13 cellular contexts compared by ENCODE assay signal in the genomic region with DNA sequence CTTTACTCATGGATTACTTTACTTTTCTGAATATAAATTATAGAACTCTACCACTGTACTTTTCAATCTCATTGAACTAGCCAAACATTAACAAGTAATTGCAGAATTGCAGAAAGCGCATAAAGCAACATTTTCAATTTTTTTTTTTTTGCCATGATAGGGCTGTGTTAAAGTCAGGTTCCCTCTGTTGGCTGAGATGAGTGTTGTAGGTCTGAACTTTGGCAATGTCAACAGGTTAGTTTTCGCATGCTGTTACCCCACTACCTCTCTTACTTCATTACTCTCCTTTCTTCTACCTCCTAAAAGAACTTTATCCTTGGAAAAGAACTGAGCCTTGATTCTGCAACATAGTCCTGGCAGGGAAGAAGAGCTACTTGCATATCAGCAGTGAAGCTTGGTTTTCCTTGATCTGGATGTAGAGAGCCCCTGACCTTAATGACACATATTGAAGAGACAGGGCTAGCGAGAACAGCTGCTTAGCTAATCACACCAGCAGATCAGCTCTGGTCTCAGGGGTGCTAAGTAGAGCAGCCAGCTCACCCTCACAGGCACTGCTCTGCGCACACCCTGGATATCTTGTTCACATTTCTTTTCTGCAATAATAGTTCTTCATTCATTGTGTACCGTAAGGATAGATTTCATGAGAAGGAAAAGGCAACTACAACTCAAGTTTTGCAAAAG.
DNase-seq lines count a peak whose midpoint lies in the region; ATAC-seq, FAIRE-seq and TF ChIP-seq lines count a peak whose summit lies in the region.
"Had no signal": no experiment of that assay in that cellular context is flagged by ENCODE, and none has a peak within 500 bp of the region (broad histone marks: within the 10 kb centered on the region; RNA-seq: fewer than 3 reads in every experiment).

No MANE protein-coding gene starts in this region.

- CTCF ChIA-PET in HepG2 (lab: Yijun Ruan, JAX; ENCODE audit: low intra/inter-chr PET ratio, low total read pairs): no interaction called here

- no peak overlapping the region for H3K27ac ChIP-seq in HepG2 (ENCODE audit: extremely low read length, insufficient read depth, low read length)
- H3K27ac ChIP-seq: A549 had no signal

- ATAC-seq in HepG2: peak; percentile 62; the same call in 1 of the 3 replicates
- ATAC-seq: A549, PC-3 had no signal

- intact Hi-C loops in HepG2 (cut with micrococcal nuclease; ENCODE audit: unreplicated experiment): no loop called here

- 24% methylated on average over 5 of the region's 5 CpGs for WGBS in HepG2 (ENCODE audit: low lambda C conversion rate)

- TF ChIP-seq EP300 in HepG2 (IDR thresholded peaks at IDR 0.05; ENCODE audit: low read depth in 2 of 2, low read length in 2 of 2) (no peak), HepG2 (CRISPR knock-in tag; IDR thresholded peaks at IDR 0.05; ENCODE audit: borderline replicate concordance) (no peak)

- POLR2A ChIA-PET in HepG2 (lab: Yijun Ruan, JAX): no interaction called here

- H2AFZ ChIP-seq in HepG2 (ENCODE audit: low read length): no peak overlapping the region

- H3K27me3 ChIP-seq in BE2C (no peaks in the 10 kb centered on the region), HepG2 (ENCODE audit: control insufficient read depth in 1 of 2, insufficient read depth in 2 of 2, low read length in 2 of 2) (no peaks in the 10 kb centered on the region)

- H3K9me3 ChIP-seq in BE2C (no peaks in the 10 kb centered on the region), HepG2 (ENCODE audit: low read length) (no peaks in the 10 kb centered on the region)
- H3K9me3 ChIP-seq: A549 had no signal

- H3K4me1 ChIP-seq in BE2C (peaks cover 19% of the 10 kb centered on the region), HepG2 (ENCODE audit: insufficient read depth, low read length) (peaks cover 18% of the 10 kb centered on the region)
- H3K4me1 ChIP-seq: A549 had no signal

- no peaks in the 10 kb centered on the region for H4K20me1 ChIP-seq in HepG2 (ENCODE audit: insufficient read depth, low read length)

- H3K4me2 ChIP-seq in HepG2 (ENCODE audit: low read depth, low read length): no peak overlapping the region
- H3K4me2 ChIP-seq: A549 had no signal

- no peak overlapping the region for H3K4me3 ChIP-seq in BE2C (ENCODE audit: low read depth, low read length)
- no peak overlapping the region for H3K4me3 ChIP-seq in HepG2 (replicated peaks in 1 of 3; ENCODE audit: insufficient read depth in 1 of 3, low read depth in 2 of 3, low read length in 3 of 3)
- H3K4me3 ChIP-seq: A549 had no signal

- TF ChIP-seq POLR2A in HepG2 (IDR thresholded peaks at IDR 0.05; ENCODE audit: insufficient read depth in 1 of 2, low read depth in 2 of 2, low read length in 2 of 2): no peak

- in situ Hi-C loops in HepG2 (cut with HindIII; ENCODE audit: extremely low pct_ligation_motif_present, low pct_unique_long_range_greater_than_20kb): no loop called here

- H3K79me2 ChIP-seq in HepG2 (ENCODE audit: insufficient read depth, low read length): no peaks in the 10 kb centered on the region

- DNase-seq in BE2C (peak; percentile 52), ELF-1 (ENCODE audit: low read depth, low spot score) (peak; percentile 17), SK-N-DZ (ENCODE audit: low spot score) (peak; percentile 64), HepG2 (ENCODE audit: low spot score) (no peak), NCI-H526 treated with DMSO at 0.1 percent for 48 hours (lab: John Stamatoyannopoulos, UW) (no peak), anterior cingulate cortex (lab: John Stamatoyannopoulos, UW) (no peak)
- no peak for DNase-seq in stimulated activated CD4-positive, alpha-beta T cell treated with anti-CD3 and anti-CD28 coated beads, Interleukin-12 subunit alpha, Interleukin-12 subunit beta, amount 100 ng/mL, for 4 hours
- DNase-seq: H7, Kasumi-1, NCI-H187 treated with DMSO at 0.1 percent for 48 hours, NCI-H69, PC-3 had no signal

- BruUV-seq in HepG2 (replicated peaks; lab: Mats Ljungman, UMichigan): no TSS peak

- TF ChIP-seq CTCF in BE2C (IDR thresholded peaks at IDR 0.05; ENCODE audit: low read depth, low read length) (no peak; the same call in 1 of the 2 replicates), HepG2 (CRISPR knock-in tag; IDR thresholded peaks at IDR 0.05) (no peak)

- no peak for FAIRE-seq in HepG2 (lab: Jason Lieb, UNC)
- FAIRE-seq: A549 had no signal

- TF ChIP-seq RAD21 in HepG2 (CRISPR knock-in tag; IDR thresholded peaks at IDR 0.05): no peak

- no peak overlapping the region for H3K9ac ChIP-seq in HepG2 (ENCODE audit: insufficient read depth, low read depth, low read length)

- H3K36me3 ChIP-seq in BE2C (no peaks in the 10 kb centered on the region), HepG2 (replicated peaks in 1 of 2; ENCODE audit: control insufficient read depth in 1 of 2, insufficient read depth in 2 of 2, low read length in 2 of 2) (no peaks in the 10 kb centered on the region)

TF ChIP-seq in HepG2, 621 proteins besides CTCF, POLR2A, EP300 and RAD21:
- TF ChIP-seq REXO4 (CRISPR knock-in tag; IDR thresholded peaks at IDR 0.05; ENCODE audit: borderline replicate concordance) (no peak), DPF2 (CRISPR knock-in tag; IDR thresholded peaks at IDR 0.05; ENCODE audit: borderline replicate concordance, low read depth) (no peak), KDM2A (CRISPR knock-in tag; IDR thresholded peaks at IDR 0.05; ENCODE audit: borderline replicate concordance, low read depth) (no peak), HIVEP1 (CRISPR knock-in tag; IDR thresholded peaks at IDR 0.05) (no peak), RCOR2 (CRISPR knock-in tag; IDR thresholded peaks at IDR 0.05) (no peak), ZNF772 (CRISPR knock-in tag; IDR thresholded peaks at IDR 0.05) (no peak), ZNF510 (CRISPR knock-in tag; IDR thresholded peaks at IDR 0.05; ENCODE audit: low read depth) (no peak), MAX (IDR thresholded peaks at IDR 0.05) (no peak), ZNF235 (CRISPR knock-in tag; IDR thresholded peaks at IDR 0.05; ENCODE audit: borderline replicate concordance) (no peak), ZNF598 (CRISPR knock-in tag; IDR thresholded peaks at IDR 0.05; ENCODE audit: borderline replicate concordance) (no peak), ARID4A (CRISPR knock-in tag; IDR thresholded peaks at IDR 0.05; ENCODE audit: borderline replicate concordance) (no peak), ZNF224 (CRISPR knock-in tag; IDR thresholded peaks at IDR 0.05) (no peak)

Comparison
In these comparisons a context has a peak if more than half of its experiments do, and no peak if none do; other contexts are left out.
1. DNase-seq: peak in BE2C (single experiment), ELF-1 (single experiment) and SK-N-DZ (single experiment); none in HepG2 (single experiment), stimulated activated CD4-positive, alpha-beta T cell treated with anti-CD3 and anti-CD28 coated beads, Interleukin-12 subunit alpha, Interleukin-12 subunit beta, amount 100 ng/mL, for 4 hours (single experiment), NCI-H526 treated with DMSO at 0.1 percent for 48 hours (single experiment) and anterior cingulate cortex (0 of 58).